Comparison of ENCODE assay signal across 12 cellular contexts in genomic region chr5:116086309-116086708, GRCh38. TPM values are rescaled to one million over a fixed set of nuclear protein-coding genes. Genes with fewer than 3 reads are reported as not detected.
DNase-seq lines count a peak whose midpoint lies in the region; TF ChIP-seq lines count a peak whose summit lies in the region.
"Not testable (repeated sequence)": the region's sequence is repeated elsewhere in the genome, so short reads cannot be mapped to it uniquely, and the experiment has no call there.
"Had no signal": no experiment of that assay in that cellular context is flagged by ENCODE, and none has a peak within 500 bp of the region (broad histone marks: within the 10 kb centered on the region; RNA-seq: fewer than 3 reads in every experiment).

No MANE protein-coding gene starts in this region.

- H3K27me3 ChIP-seq in BLaER1; HUES48 (ENCODE audit: control insufficient read depth, insufficient read depth, low read length); SJSA1 (replicated peaks); left ventricle myocardium inferior (ENCODE audit: low read depth): not testable (repeated sequence)

- H3K4me1 ChIP-seq in BLaER1 (peaks cover 20% of the 10 kb centered on the region), HUES48 (ENCODE audit: control insufficient read depth, insufficient read depth, low read length) (peaks cover 16% of the 10 kb centered on the region; the same call in 1 of the 2 replicates), SJSA1 (replicated peaks) (peaks cover 11% of the 10 kb centered on the region), left ventricle myocardium inferior (peaks cover 73% of the 10 kb centered on the region)

- peak overlapping the region; percentile 88 for H3K4me3 Mint-ChIP-seq in activated T-cell treated with anti-CD3 and anti-CD28 coated beads, Interleukin-2, amount 50 U/mL, for 24 hours
- peak overlapping the region; percentile 82 for H3K4me3 Mint-ChIP-seq in MCF 10A (ENCODE audit: unreplicated experiment)
- peak overlapping the region; percentile 83 to 100 (median 90) for H3K4me3 Mint-ChIP-seq in nephron
- peak overlapping the region; percentile 64 for H3K4me3 Mint-ChIP-seq in stimulated activated naive CD8-positive, alpha-beta T cell treated with anti-CD3 and anti-CD28 coated beads, Interleukin-15, Interleukin-2, amounts not matched to agents 100 ng/mL and 50 ng/mL, for 24 hours

- H3K9ac ChIP-seq in BLaER1; HUES48 (ENCODE audit: low read depth, low read length): not testable (repeated sequence)

- not testable (repeated sequence) for H3K27me3 Mint-ChIP-seq in activated T-cell treated with anti-CD3 and anti-CD28 coated beads, Interleukin-2, amount 50 U/mL, for 24 hours; MCF 10A (ENCODE audit: insufficient read depth, unreplicated experiment); nephron (ENCODE audit: low read depth); stimulated activated naive CD8-positive, alpha-beta T cell treated with anti-CD3 and anti-CD28 coated beads, Interleukin-15, Interleukin-2, amounts not matched to agents 100 ng/mL and 50 ng/mL, for 24 hours

- H3K27ac Mint-ChIP-seq in activated T-cell treated with anti-CD3 and anti-CD28 coated beads, Interleukin-2, amount 50 U/mL, for 24 hours; MCF 10A (ENCODE audit: low read depth, unreplicated experiment); stimulated activated naive CD8-positive, alpha-beta T cell treated with anti-CD3 and anti-CD28 coated beads, Interleukin-15, Interleukin-2, amounts not matched to agents 100 ng/mL and 50 ng/mL, for 24 hours: not testable (repeated sequence)
- H3K27ac Mint-ChIP-seq in nephron = peak overlapping the region; percentile 99 to 100 (median 99)

- peak overlapping the region; percentile 86 for H3K4me2 ChIP-seq in BLaER1

- TF ChIP-seq CTCF in MCF 10A (IDR thresholded peaks at IDR 0.05; ENCODE audit: unreplicated experiment); left ventricle myocardium inferior (IDR thresholded peaks at IDR 0.05; ENCODE audit: borderline replicate concordance); nephron (IDR thresholded peaks at IDR 0.05; ENCODE audit: unreplicated experiment in 3 of 3): not testable (repeated sequence)

- H3K27ac ChIP-seq in BLaER1 = 0 out of 2 replicates have a peak overlapping the region, but pooled peaks have one; percentile 96
- not testable (repeated sequence) for H3K27ac ChIP-seq in HUES48 (ENCODE audit: low read depth, low read length); SJSA1; left ventricle myocardium inferior (replicated peaks)

- peaks cover 63% of the 10 kb centered on the region for H3K36me3 Mint-ChIP-seq in activated T-cell treated with anti-CD3 and anti-CD28 coated beads, Interleukin-2, amount 50 U/mL, for 24 hours (ENCODE audit: low read depth)
- H3K36me3 Mint-ChIP-seq in MCF 10A (ENCODE audit: insufficient read depth, unreplicated experiment) (peaks cover 14% of the 10 kb centered on the region), nephron (ENCODE audit: low read depth) (peaks cover 36% of the 10 kb centered on the region)
- peaks cover 42% of the 10 kb centered on the region for H3K36me3 Mint-ChIP-seq in stimulated activated naive CD8-positive, alpha-beta T cell treated with anti-CD3 and anti-CD28 coated beads, Interleukin-15, Interleukin-2, amounts not matched to agents 100 ng/mL and 50 ng/mL, for 24 hours (ENCODE audit: low read depth)

- not testable (repeated sequence) for BruUV-seq in MCF 10A (replicated peaks; lab: Mats Ljungman, UMichigan)

- DNase-seq in SJSA1 (ENCODE audit: low read depth in 1 of 2, low spot score in 2 of 2); activated T-cell treated with anti-CD3 and anti-CD28 coated beads, Interleukin-2, amount 50 U/mL, for 24 hours; MCF 10A (ENCODE audit: unreplicated experiment); left ventricle myocardium inferior: not testable (repeated sequence)

- H4K20me1 ChIP-seq in BLaER1 = not testable (repeated sequence)

- POLR2A ChIA-PET in MCF 10A (lab: Yijun Ruan, JAX) = interaction anchor here (1.7 kb wide), 1 partner anchor 10 kb away, joined by 11 read pairs; no protein-coding TSS in a partner anchor

- intact Hi-C loops in MCF 10A (cut with micrococcal nuclease); left ventricle myocardium inferior (cut with micrococcal nuclease): not testable (repeated sequence)

- peaks cover 58% of the 10 kb centered on the region for H3K4me1 Mint-ChIP-seq in activated T-cell treated with anti-CD3 and anti-CD28 coated beads, Interleukin-2, amount 50 U/mL, for 24 hours (ENCODE audit: low read depth)
- H3K4me1 Mint-ChIP-seq in MCF 10A (ENCODE audit: insufficient read depth, unreplicated experiment) (peaks cover 13% of the 10 kb centered on the region), nephron (peaks cover 17% of the 10 kb centered on the region)
- H3K4me1 Mint-ChIP-seq in stimulated activated naive CD8-positive, alpha-beta T cell treated with anti-CD3 and anti-CD28 coated beads, Interleukin-15, Interleukin-2, amounts not matched to agents 100 ng/mL and 50 ng/mL, for 24 hours (ENCODE audit: low read depth) = peaks cover 47% of the 10 kb centered on the region

- not testable (repeated sequence) for H3K9me3 ChIP-seq in BLaER1; HUES48 (ENCODE audit: control insufficient read depth, insufficient read depth, low read length); SJSA1 (replicated peaks); left ventricle myocardium inferior (replicated peaks)

- not testable (repeated sequence) for H3K4me3 ChIP-seq in BLaER1
- H3K4me3 ChIP-seq in HUES48 (ENCODE audit: low read depth, low read length) = peak overlapping the region; percentile 79
- H3K4me3 ChIP-seq in SJSA1 = peak overlapping the region; percentile 84; the same call in 1 of the 2 replicates
- H3K4me3 ChIP-seq in left ventricle myocardium inferior = peak overlapping the region; percentile 93

- H3K36me3 ChIP-seq in BLaER1 (peaks cover 22% of the 10 kb centered on the region), HUES48 (ENCODE audit: control insufficient read depth, insufficient read depth, low read length) (peaks cover 23% of the 10 kb centered on the region), SJSA1 (peaks cover 45% of the 10 kb centered on the region), left ventricle myocardium inferior (peaks cover 12% of the 10 kb centered on the region)

- not testable (repeated sequence) for H3K9me3 Mint-ChIP-seq in activated T-cell treated with anti-CD3 and anti-CD28 coated beads, Interleukin-2, amount 50 U/mL, for 24 hours; MCF 10A (ENCODE audit: unreplicated experiment); nephron; stimulated activated naive CD8-positive, alpha-beta T cell treated with anti-CD3 and anti-CD28 coated beads, Interleukin-15, Interleukin-2, amounts not matched to agents 100 ng/mL and 50 ng/mL, for 24 hours

- CTCF ChIA-PET in MCF 10A (lab: Yijun Ruan, JAX) = interaction anchor here (0.7 kb wide), 1 partner anchor 461 kb away, joined by 4 read pairs; no protein-coding TSS in a partner anchor

RNA-seq across cellular contexts. Expression of gene COMMD10, which starts 1.5 kb away (rescaled TPM):
- total RNA-seq in SJSA1 (2014; rRNA removed; shearing (Covaris generic)) = 112 and 141 TPM in 2 replicates
- total RNA-seq in MCF 10A (2022) (18.6 and 23.2 TPM in 2 replicates), left ventricle myocardium inferior (39.4 TPM)

RNA-seq across cellular contexts. Expression of gene ARL14EPL, which starts 54.0 kb away (rescaled TPM):
- total RNA-seq in SJSA1 (2014; rRNA removed; shearing (Covaris generic)) = 1.3 TPM in 1 of 2 replicates, not detected in the other
- total RNA-seq in MCF 10A (2022) = not detected in 2 replicates
- not detected for total RNA-seq in left ventricle myocardium inferior
- total RNA-seq: G401, left cardiac atrium, mononuclear cell, transverse colon had no signal
